In the genomic region with DNA sequence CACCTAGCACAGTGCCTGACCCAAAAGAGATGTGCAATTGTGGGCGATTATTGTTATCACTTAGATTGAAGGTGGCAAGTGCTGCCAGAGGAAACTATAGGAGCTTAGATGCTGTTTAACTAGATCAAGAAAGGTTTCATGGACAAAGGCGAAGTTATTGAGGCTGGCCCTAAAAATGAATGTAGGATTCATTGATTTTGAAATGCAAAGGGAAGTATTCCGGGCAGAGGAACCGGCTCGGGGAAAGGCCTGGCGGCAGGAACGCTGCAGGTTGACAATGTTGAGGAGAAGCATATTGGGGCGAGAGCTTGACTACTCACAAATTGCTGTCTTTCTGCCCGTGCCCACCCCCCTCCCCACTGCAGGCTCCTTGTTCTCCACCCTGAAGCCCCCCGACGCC, we compare ENCODE assay signal across 1 cellular context.
TF ChIP-seq lines count a peak whose summit lies in the region.

No MANE protein-coding gene starts in this region.

TF ChIP-seq in HEK293T, 16 proteins besides CTCF, POLR2A, EP300 and RAD21:
- TF ChIP-seq FOXK2 (IDR thresholded peaks at IDR 0.05) (no peak), ELF4 (IDR thresholded peaks at IDR 0.05) (no peak), ARNT (IDR thresholded peaks at IDR 0.05) (no peak), CTBP1 (IDR thresholded peaks at IDR 0.05; ENCODE audit: borderline replicate concordance) (no peak), BHLHE40 (IDR thresholded peaks at IDR 0.05; ENCODE audit: borderline replicate concordance) (no peak), SP1 (IDR thresholded peaks at IDR 0.05) (no peak), FOXM1 (IDR thresholded peaks at IDR 0.05; ENCODE audit: borderline replicate concordance) (no peak), NFRKB (IDR thresholded peaks at IDR 0.05) (no peak), TARDBP (IDR thresholded peaks at IDR 0.05) (no peak), LEF1 (IDR thresholded peaks at IDR 0.05; ENCODE audit: borderline replicate concordance) (no peak), SUZ12 (IDR thresholded peaks at IDR 0.05) (no peak), HDGF (IDR thresholded peaks at IDR 0.05; ENCODE audit: borderline replicate concordance) (no peak), L3MBTL2 (conservative IDR thresholded peaks at IDR 0.05) (no peak), ZNF384 (IDR thresholded peaks at IDR 0.05) (no peak), FOXA1 (IDR thresholded peaks at IDR 0.05) (no peak)
- TF ChIP-seq, protein P1, sequence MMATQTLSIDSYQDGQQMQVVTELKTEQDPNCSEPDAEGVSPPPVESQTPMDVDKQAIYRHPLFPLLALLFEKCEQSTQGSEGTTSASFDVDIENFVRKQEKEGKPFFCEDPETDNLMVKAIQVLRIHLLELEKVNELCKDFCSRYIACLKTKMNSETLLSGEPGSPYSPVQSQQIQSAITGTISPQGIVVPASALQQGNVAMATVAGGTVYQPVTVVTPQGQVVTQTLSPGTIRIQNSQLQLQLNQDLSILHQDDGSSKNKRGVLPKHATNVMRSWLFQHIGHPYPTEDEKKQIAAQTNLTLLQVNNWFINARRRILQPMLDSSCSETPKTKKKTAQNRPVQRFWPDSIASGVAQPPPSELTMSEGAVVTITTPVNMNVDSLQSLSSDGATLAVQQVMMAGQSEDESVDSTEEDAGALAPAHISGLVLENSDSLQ (IDR thresholded peaks at IDR 0.05) = no peak
